ENCODE assay signal across 23 cellular contexts in genomic region chr6:137122612-137123011, GRCh38. TPM values are rescaled to one million over a fixed set of nuclear protein-coding genes. Genes with fewer than 3 reads are reported as not detected.
DNase-seq lines count a peak whose midpoint lies in the region; ATAC-seq, FAIRE-seq and TF ChIP-seq lines count a peak whose summit lies in the region.
"Had no signal": no experiment of that assay in that cellular context is flagged by ENCODE, and none has a peak within 500 bp of the region (broad histone marks: within the 10 kb centered on the region; RNA-seq: fewer than 3 reads in every experiment).

No MANE protein-coding gene starts in this region.

- H3K4me1 ChIP-seq in GM12878 (ENCODE audit: control insufficient read depth, insufficient read depth, low read length): peaks cover 35% of the 10 kb centered on the region
- H3K4me1 ChIP-seq in uterus: no peaks in the 10 kb centered on the region
- H3K4me1 ChIP-seq: ascending aorta had no signal

- RAD21 ChIA-PET in GM12878 (lab: Charles Lee; ENCODE audit: unreplicated experiment): interaction anchor here (1.6 to 4.5 kb wide), 4 partner anchors 16 to 43 kb away, joined by 4 to 49 read pairs (median 26); no protein-coding TSS in a partner anchor

- SMC1A ChIA-PET in GM12878 (lab: Charles Lee; ENCODE audit: uncharacterized antibody, unreplicated experiment): interaction anchor here (0.7 to 5.8 kb wide), 9 partner anchors 8 to 133 kb away, joined by 3 to 69 read pairs (median 8); no protein-coding TSS in a partner anchor

- in situ Hi-C loops in GM13976 (cut with MboI; ENCODE audit: low sequenced_read_pairs, unreplicated experiment) (no loop called here), GM12878 (cut with MboI) (no loop called here)

- peak; percentile 12; the same call in 1 of the 2 replicates for TF ChIP-seq RAD21 in GM12878 (IDR thresholded peaks at IDR 0.05; ENCODE audit: insufficient read depth, low read depth, low read length)

- H3K36me3 ChIP-seq in GM12878 (ENCODE audit: control insufficient read depth in 2 of 2, insufficient read depth in 2 of 2, low read length in 1 of 2) (peaks cover 0 to 1% of the 10 kb centered on the region in 2 experiments; a peak in 1 of 4 replicates), uterus (no peaks in the 10 kb centered on the region)
- H3K36me3 ChIP-seq: ascending aorta had no signal

- WGBS in GM12878 (ENCODE audit: insufficient coverage, insufficient replicate concordance, low lambda C conversion rate, missing lambda C conversion rate): 15% methylated on average over 4 of the region's 4 CpGs

- FAIRE-seq in GM12878 (lab: Jason Lieb, UNC): peak; percentile 31
- FAIRE-seq: H54, K562, kidney had no signal

- no peak overlapping the region for H3K27ac Mint-ChIP-seq in T-cell

- POLR2A ChIA-PET in GM12878 (lab: Charles Lee): interaction anchor here (0.6 to 0.8 kb wide), 2 partner anchors 10 to 105 kb away, joined by 3 read pairs; no protein-coding TSS in a partner anchor
- POLR2A ChIA-PET in T-cell (lab: Charles Lee): no interaction called here

- BruUV-seq in GM12878 (replicated peaks; lab: Mats Ljungman, UMichigan): no TSS peak

- H3K79me2 ChIP-seq in GM12878 (ENCODE audit: control insufficient read depth, insufficient read depth, low read length): no peaks in the 10 kb centered on the region

- H2AFZ ChIP-seq in GM12878 (ENCODE audit: control insufficient read depth, low read depth, low read length): peak overlapping the region; percentile 46
- H2AFZ ChIP-seq: PC-9 had no signal

- H3K9ac ChIP-seq in GM12878 (ENCODE audit: control insufficient read depth, insufficient read depth, low read length): peak overlapping the region; percentile 37
- H3K9ac ChIP-seq: SK-N-SH had no signal

- H3K4me1 Mint-ChIP-seq in T-cell: peaks cover 4 to 8% (median 5%) of the 10 kb centered on the region in 3 donors

- H3K4me3 ChIP-seq in GM12878: no peak overlapping the region
- no peak overlapping the region for H3K4me3 ChIP-seq in uterus
- H3K4me3 ChIP-seq: ascending aorta, K562, PC-9, skin epidermis had no signal

- peaks cover 3% of the 10 kb centered on the region for H3K36me3 Mint-ChIP-seq in T-cell

- ATAC-seq in GM21447 (IDR thresholded peaks at IDR 0.05; ENCODE audit: unreplicated experiment): peak; percentile 51
- ATAC-seq in HG03064 (IDR thresholded peaks at IDR 0.05; ENCODE audit: low read depth, unreplicated experiment): peak; percentile 57
- ATAC-seq in GM12878: peak; percentile 74
- ATAC-seq in T-cell (replicated peaks in 1 of 4): no peak
- ATAC-seq: K562 had no signal

- H4K20me1 ChIP-seq in GM12878 (ENCODE audit: control insufficient read depth, insufficient read depth): no peaks in the 10 kb centered on the region

- no peak for TF ChIP-seq CTCF in GM13976 (IDR thresholded peaks at IDR 0.05; ENCODE audit: borderline replicate concordance, control extremely low read depth, extremely low read depth, insufficient read depth, missing control alignments)
- TF ChIP-seq CTCF in GM12878 (IDR thresholded peaks at IDR 0.05 in 2 of 3, conservative IDR thresholded peaks at IDR 0.05 in 1 of 3; ENCODE audit: control insufficient read depth in 2 of 3, extremely low read depth in 1 of 3, insufficient read depth in 1 of 3, low read depth in 3 of 3, low read length in 3 of 3): no peak
- TF ChIP-seq CTCF in uterus (IDR thresholded peaks at IDR 0.05): no peak

- H3K27me3 ChIP-seq in GM12878 (replicated peaks in 1 of 2; ENCODE audit: control insufficient read depth in 2 of 2, insufficient read depth in 2 of 2, low read length in 1 of 2) (no peaks in the 10 kb centered on the region), uterus (no peaks in the 10 kb centered on the region)
- H3K27me3 ChIP-seq: ascending aorta had no signal

- no peak for TF ChIP-seq EP300 in GM12878 (IDR thresholded peaks at IDR 0.05; ENCODE audit: borderline replicate concordance in 1 of 2, control insufficient read depth in 1 of 2, low read depth in 2 of 2, low read length in 2 of 2)

- peak overlapping the region; percentile 91 for H3K27ac ChIP-seq in GM12878 (ENCODE audit: control insufficient read depth, insufficient read depth)
- H3K27ac ChIP-seq in uterus: no peak overlapping the region
- H3K27ac ChIP-seq: ascending aorta, PC-9 had no signal

- intact Hi-C loops in GM12878 (cut with micrococcal nuclease; ENCODE audit: unreplicated experiment) (no loop called here), uterus (cut with DNase I; ENCODE audit: low total_unique reads) (no loop called here)

- DNase-seq in GM13976 (ENCODE audit: low spot score): peak; percentile 18
- no peak for DNase-seq in GM12878 (ENCODE audit: low read depth, low spot score)
- no peak for DNase-seq in uterus
- DNase-seq in NCI-H1417 treated with DMSO at 0.1 percent for 48 hours (lab: John Stamatoyannopoulos, UW): no peak
- DNase-seq in T-cell: no peak
- no peak for DNase-seq in NCI-H748 (lab: John Stamatoyannopoulos, UW; ENCODE audit: unreplicated experiment)
- DNase-seq: activated gamma-delta T cell treated with Interleukin-2 at 50 U/mL for 16 hours, Calu3, cortex of kidney, erythroblast, head of caudate nucleus, kidney, NCI-H146, NCI-H446 treated with DMSO at 0.1 percent for 48 hours, SK-N-SH had no signal

- H3K4me2 ChIP-seq in GM12878 (ENCODE audit: control insufficient read depth, insufficient read depth): peak overlapping the region; percentile 34
- H3K4me2 ChIP-seq: PC-9, SK-N-SH had no signal

- TF ChIP-seq POLR2A in GM12878 (IDR thresholded peaks at IDR 0.05; ENCODE audit: low read depth, low read length): no peak
- no peak for TF ChIP-seq POLR2A in uterus (IDR thresholded peaks at IDR 0.05)

- no peak overlapping the region for H3K4me3 Mint-ChIP-seq in T-cell

- peaks cover 0 to 17% (median 7%) of the 10 kb centered on the region in 3 donors for H3K9me3 Mint-ChIP-seq in T-cell

- H3K27me3 Mint-ChIP-seq in T-cell: peaks cover 0 to 3% of the 10 kb centered on the region in 2 donors

- H3K9me3 ChIP-seq in GM12878 (replicated peaks; ENCODE audit: control insufficient read depth, insufficient read depth, low read length) (peaks cover 15% of the 10 kb centered on the region), uterus (no peaks in the 10 kb centered on the region)
- H3K9me3 ChIP-seq: SK-N-SH had no signal

- CTCF ChIA-PET in GM12878 (lab: Yijun Ruan, JAX) (interaction anchor here (1.0 to 4.1 kb wide), 2 partner anchors 13 to 26 kb away, joined by 3 to 30 read pairs; no protein-coding TSS in a partner anchor), T-cell (lab: Charles Lee) (no interaction called here)

TF ChIP-seq in GM12878, 131 proteins besides CTCF, POLR2A, EP300 and RAD21 (continues in another document):
- TF ChIP-seq NR2C2 (IDR thresholded peaks at IDR 0.05; ENCODE audit: borderline replicate concordance, control insufficient read depth, insufficient read length, low read depth) (no peak), ZBED1 (IDR thresholded peaks at IDR 0.05; ENCODE audit: borderline replicate concordance) (peak; percentile 50; the same call in 1 of the 2 replicates), EGR1 (IDR thresholded peaks at IDR 0.05; ENCODE audit: borderline replicate concordance in 1 of 2, low read depth in 2 of 2, low read length in 2 of 2) (no peak), ZNF384 (IDR thresholded peaks at IDR 0.05; ENCODE audit: borderline replicate concordance, low read depth, low read length) (no peak), GABPA (IDR thresholded peaks at IDR 0.05; ENCODE audit: low read depth) (no peak), SIX5 (IDR thresholded peaks at IDR 0.05; ENCODE audit: low read depth, low read length, severe bottlenecking) (no peak), ATF3 (IDR thresholded peaks at IDR 0.05; ENCODE audit: borderline replicate concordance, extremely low read depth, low read depth, low read length) (no peak), NBN (IDR thresholded peaks at IDR 0.05) (no peak), TARDBP (IDR thresholded peaks at IDR 0.05; ENCODE audit: borderline replicate concordance) (no peak), WRNIP1 (IDR thresholded peaks at IDR 0.05; ENCODE audit: borderline replicate concordance, low read depth, low read length) (no peak), SMC3 (IDR thresholded peaks at IDR 0.05; ENCODE audit: borderline replicate concordance, low read length) (no peak), ASH2L (IDR thresholded peaks at IDR 0.05; ENCODE audit: borderline replicate concordance, low read depth) (no peak), BMI1 (IDR thresholded peaks at IDR 0.05; ENCODE audit: borderline replicate concordance) (no peak), PBX3 (IDR thresholded peaks at IDR 0.05; ENCODE audit: insufficient replicate concordance, low read depth, low read length) (no peak)

RNA-seq across cellular contexts. Expression of gene IL22RA2, which starts 50.8 kb away (rescaled TPM):
- total RNA-seq in GM12878 (2013; cell fraction: nucleolus; rRNA removed): not detected in 2 replicates
- total RNA-seq in GM12878 (2014; rRNA removed) (0.06 and 0.16 TPM in 2 replicates), GM12878 (2014; rRNA removed; fragmentation: Illumina TruSeq; extraction: Trizol) (0.14 and 0.18 TPM in 2 replicates), GM12878 (2021) (0.08 and 0.18 TPM in 2 replicates), uterus (not detected), T-cell (not detected)
- polyA plus RNA-seq in GM12878 (2011; ENCODE audit: low read depth): not detected
- polyA plus RNA-seq in GM12878 (2011; rRNA removed) (0.05 and 0.09 TPM in 2 replicates), GM12878 (2014; fragmentation: Illumina TruSeq; extraction: Trizol) (0.09 TPM in 1 of 2 replicates, not detected in the other), GM12878 (2014; fragmentation: Nextera tagmentation; extraction: Ambion mirVana) (under 1 TPM in 1 of 2 experiments, not detected in 1; 0.22 TPM), GM12878 (2014; rRNA removed) (0.05 and 0.06 TPM in 2 replicates), GM12878 (2016; fragmentation: Nextera tagmentation; extraction: Ambion mirVana) (not detected)
- polyA plus RNA-seq in GM12878 (2011; cell fraction: cytosol; rRNA removed): 0.01 TPM in 1 of 2 replicates, not detected in the other
- not detected in 2 replicates for polyA plus RNA-seq in GM12878 (2011; cell fraction: nucleus; rRNA removed)
- 0.20 and 0.28 TPM in 2 replicates for polyA plus RNA-seq in GM12878 (2012)
- not detected in 2 replicates for polyA minus RNA-seq in GM12878 (2011; rRNA and poly(A)+ RNA removed)
- polyA minus RNA-seq in GM12878 (2011; cell fraction: cytosol; rRNA and poly(A)+ RNA removed): not detected in 2 replicates
- not detected in 2 replicates for polyA minus RNA-seq in GM12878 (2011; cell fraction: nucleus; rRNA and poly(A)+ RNA removed)
- total RNA-seq: ascending aorta, Calu3, K562, kidney, omental fat pad, PC-9 had no signal
- polyA plus RNA-seq: SK-N-SH had no signal

Comparison
In these comparisons a context has a peak if more than half of its experiments do, and no peak if none do; other contexts are left out.
1. ATAC-seq: peak in GM21447 (single experiment), HG03064 (single experiment) and GM12878 (single experiment); none in T-cell (0 of 4).